ENCODE assay signal across 8 cellular contexts in genomic region chr7:115102738-115103137, GRCh38.
"Had no signal": no experiment of that assay in that cellular context is flagged by ENCODE, and none has a peak within 500 bp of the region (broad histone marks: within the 10 kb centered on the region; RNA-seq: fewer than 3 reads in every experiment).

No MANE protein-coding gene starts in this region.

- ATAC-seq: GM12878 had no signal

- FAIRE-seq: G401.6, GM12878, GM12891, GM12892, GM18507, GM19239 had no signal

- DNase-seq: GDM1, GF-D8 had no signal

- H3K4me3 ChIP-seq: GM12878 had no signal
